ENCODE assay signal across 1 cellular context in the genomic region with DNA sequence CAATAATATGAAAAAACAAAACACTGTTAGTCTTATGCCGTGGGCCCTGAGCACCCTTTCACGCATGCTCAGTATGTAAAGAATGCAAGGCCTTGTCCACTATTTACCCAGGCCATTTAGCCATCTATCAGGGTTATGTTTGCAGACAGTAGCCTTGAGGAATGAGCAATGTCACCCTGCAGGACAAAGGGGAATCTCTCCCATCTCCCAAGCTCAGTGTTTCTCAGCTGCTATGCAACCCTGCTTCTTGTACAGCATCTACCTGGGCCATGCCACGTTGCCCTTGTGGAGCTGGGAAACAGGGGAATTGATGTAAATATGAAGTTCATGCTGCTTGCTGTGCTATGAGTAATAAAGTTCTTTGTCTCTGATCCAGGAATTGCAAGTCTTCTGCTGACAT.
TF ChIP-seq lines count a peak whose summit lies in the region.

No MANE protein-coding gene starts in this region.

TF ChIP-seq in HepG2, 621 proteins besides CTCF, POLR2A, EP300 and RAD21 (continued from another document):
- TF ChIP-seq, protein P1, sequence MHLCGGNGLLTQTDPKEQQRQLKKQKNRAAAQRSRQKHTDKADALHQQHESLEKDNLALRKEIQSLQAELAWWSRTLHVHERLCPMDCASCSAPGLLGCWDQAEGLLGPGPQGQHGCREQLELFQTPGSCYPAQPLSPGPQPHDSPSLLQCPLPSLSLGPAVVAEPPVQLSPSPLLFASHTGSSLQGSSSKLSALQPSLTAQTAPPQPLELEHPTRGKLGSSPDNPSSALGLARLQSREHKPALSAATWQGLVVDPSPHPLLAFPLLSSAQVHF (CRISPR knock-in tag; IDR thresholded peaks at IDR 0.05): no peak
- TF ChIP-seq NFYB (CRISPR knock-in tag; IDR thresholded peaks at IDR 0.05) (no peak), GATAD1 (CRISPR knock-in tag; IDR thresholded peaks at IDR 0.05) (no peak), ZNF343 (CRISPR knock-in tag; IDR thresholded peaks at IDR 0.05) (no peak)
- TF ChIP-seq, protein P2, sequence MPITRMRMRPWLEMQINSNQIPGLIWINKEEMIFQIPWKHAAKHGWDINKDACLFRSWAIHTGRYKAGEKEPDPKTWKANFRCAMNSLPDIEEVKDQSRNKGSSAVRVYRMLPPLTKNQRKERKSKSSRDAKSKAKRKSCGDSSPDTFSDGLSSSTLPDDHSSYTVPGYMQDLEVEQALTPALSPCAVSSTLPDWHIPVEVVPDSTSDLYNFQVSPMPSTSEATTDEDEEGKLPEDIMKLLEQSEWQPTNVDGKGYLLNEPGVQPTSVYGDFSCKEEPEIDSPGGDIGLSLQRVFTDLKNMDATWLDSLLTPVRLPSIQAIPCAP (CRISPR knock-in tag; IDR thresholded peaks at IDR 0.05; ENCODE audit: low read depth): no peak
